Comparison of ENCODE assay signal across 27 cellular contexts in genomic region chr6:24543683-24544082, GRCh38.
"Had no signal": no experiment of that assay in that cellular context is flagged by ENCODE, and none has a peak within 500 bp of the region (broad histone marks: within the 10 kb centered on the region; RNA-seq: fewer than 3 reads in every experiment).

No MANE protein-coding gene starts in this region.

- H2AFZ ChIP-seq: hepatocyte had no signal

- H3K27ac ChIP-seq: hepatocyte, left ventricle myocardium inferior, ovary, prostate gland, right atrium auricular region, thyroid gland, upper lobe of right lung had no signal

- DNase-seq: activated CD4-positive, alpha-beta T cell treated with anti-CD3 and anti-CD28 coated beads for 4 hours; activated CD4-positive, alpha-beta T cell treated with anti-CD3 and anti-CD28 coated beads, Interleukin-2, amount 50 U/mL, for 48 hours; activated CD4-positive, CD25-positive, alpha-beta regulatory T cell; activated CD8-positive, alpha-beta memory T cell treated with anti-CD3 and anti-CD28 coated beads, Interleukin-2, amount 50 U/mL, for 48 hours; activated naive CD4-positive, alpha-beta T cell treated with Interleukin-2 at 50 U/mL for 16 hours; activated naive CD8-positive, alpha-beta T cell treated with anti-CD3 and anti-CD28 coated beads, Interleukin-2, amount 10 ng/mL, durations not matched to agents 7 days and 5 days; activated T-cell treated with anti-CD3 and anti-CD28 coated beads, Interleukin-2, amount 50 U/mL, for 4 hours; amniotic stem cell; effector CD8-positive, alpha-beta T cell; erythroblast; foreskin fibroblast; immature natural killer cell; kidney glomerular epithelial cell; left ventricle myocardium inferior; midbrain; natural killer cell; ovary; stimulated activated CD4-positive, alpha-beta T cell treated with anti-CD3 and anti-CD28 coated beads, Interleukin-4, amount 100 ng/mL, for 4 hours; stimulated activated naive CD8-positive, alpha-beta T cell treated with anti-CD3 and anti-CD28 coated beads, Interleukin-15, Interleukin-2, amounts not matched to agents 100 U/mL and 50 U/mL, for 24 hours; T-helper 1 cell; T1000; thyroid gland; upper lobe of right lung had no signal

- H3K27me3 ChIP-seq: hepatocyte, ovary, right atrium auricular region, thyroid gland had no signal

- H3K36me3 ChIP-seq: left ventricle myocardium inferior, ovary, prostate gland, right atrium auricular region, thyroid gland, upper lobe of right lung had no signal

- H3K4me1 ChIP-seq: prostate gland, right atrium auricular region, thyroid gland, upper lobe of right lung had no signal

- H3K4me3 Mint-ChIP-seq: activated naive CD8-positive, alpha-beta T cell treated with anti-CD3 and anti-CD28 coated beads, Interleukin-2, amount 10 ng/mL, durations not matched to agents 7 days and 5 days; activated T-cell treated with anti-CD3 and anti-CD28 coated beads, Interleukin-2, amount 50 U/mL, for 4 hours; dendritic cell treated with granulocyte-macrophage colony-stimulating factor and Interleukin-4, amounts not matched to agents 40 ng/mL and 50 ng/mL, for 4 days; immature natural killer cell; natural killer cell had no signal

- H3K9me3 Mint-ChIP-seq: activated naive CD8-positive, alpha-beta T cell treated with anti-CD3 and anti-CD28 coated beads, Interleukin-2, amount 10 ng/mL, durations not matched to agents 7 days and 5 days; activated T-cell treated with anti-CD3 and anti-CD28 coated beads, Interleukin-2, amount 50 U/mL, for 4 hours; dendritic cell treated with granulocyte-macrophage colony-stimulating factor and Interleukin-4, amounts not matched to agents 40 ng/mL and 50 ng/mL, for 4 days; immature natural killer cell; natural killer cell had no signal

- H3K27ac Mint-ChIP-seq: activated naive CD8-positive, alpha-beta T cell treated with anti-CD3 and anti-CD28 coated beads, Interleukin-2, amount 10 ng/mL, durations not matched to agents 7 days and 5 days; dendritic cell treated with granulocyte-macrophage colony-stimulating factor and Interleukin-4, amounts not matched to agents 40 ng/mL and 50 ng/mL, for 4 days; immature natural killer cell; natural killer cell had no signal

- H3K4me2 ChIP-seq: hepatocyte had no signal

- H3K4me3 ChIP-seq: hepatocyte, left ventricle myocardium inferior, ovary, prostate gland, right atrium auricular region, thyroid gland, upper lobe of right lung had no signal

- H3K9me3 ChIP-seq: left ventricle myocardium inferior, ovary, prostate gland, right atrium auricular region, thyroid gland, upper lobe of right lung had no signal

- H3K4me1 Mint-ChIP-seq: immature natural killer cell, natural killer cell had no signal

- H3K36me3 Mint-ChIP-seq: activated naive CD8-positive, alpha-beta T cell treated with anti-CD3 and anti-CD28 coated beads, Interleukin-2, amount 10 ng/mL, durations not matched to agents 7 days and 5 days; natural killer cell had no signal
